Comparison of ENCODE assay signal across 23 cellular contexts in the genomic region with DNA sequence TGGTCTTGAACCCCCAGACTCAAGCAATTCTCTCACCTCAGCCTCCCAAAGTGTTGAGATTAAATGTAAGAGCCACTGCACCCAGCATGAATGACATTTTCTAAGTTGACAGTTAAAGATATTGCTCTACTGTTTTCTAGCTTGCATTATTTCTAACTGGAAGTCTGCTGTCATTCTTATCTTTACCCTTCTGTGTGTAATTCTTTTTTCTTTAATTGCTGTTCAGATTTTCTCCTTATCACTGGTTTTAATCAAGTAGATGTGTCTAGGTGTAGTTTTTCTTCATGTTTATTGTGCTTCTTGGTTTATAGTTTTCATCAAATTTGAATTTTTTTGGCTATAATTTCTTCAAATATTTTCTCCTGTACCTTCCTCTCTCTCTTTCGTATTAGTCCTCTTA. TPM values are rescaled to one million over a fixed set of nuclear protein-coding genes. Genes with fewer than 3 reads are reported as not detected.
"Had no signal": no experiment of that assay in that cellular context is flagged by ENCODE, and none has a peak within 500 bp of the region (broad histone marks: within the 10 kb centered on the region; RNA-seq: fewer than 3 reads in every experiment).

No MANE protein-coding gene starts in this region.

- FAIRE-seq: astrocyte had no signal

- H3K27ac Mint-ChIP-seq: activated CD8-positive, alpha-beta T cell treated with anti-CD3 and anti-CD28 coated beads for 36 hours; activated naive CD4-positive, alpha-beta T cell treated with anti-CD3 and anti-CD28 coated beads, Interleukin-2, amount 50 U/mL, for 72 hours; activated T-cell treated with anti-CD3 and anti-CD28 coated beads, Interleukin-2, amount 50 U/mL, for 72 hours; brain; T-helper 17 cell had no signal

- H3K4me1 Mint-ChIP-seq: brain had no signal

- H3K4me2 ChIP-seq: PC-9 had no signal

- H3K4me3 ChIP-seq: PC-9 had no signal

- DNase-seq: activated CD4-positive, alpha-beta T cell treated with anti-CD3 and anti-CD28 coated beads, Interleukin-2, amount 50 U/mL, for 1 hour; activated CD4-positive, CD25-positive, alpha-beta regulatory T cell; activated CD8-positive, alpha-beta memory T cell treated with anti-CD3 and anti-CD28 coated beads, Interleukin-2, amount 50 U/mL, for 4 hours; activated CD8-positive, alpha-beta T cell treated with anti-CD3 and anti-CD28 coated beads for 36 hours; activated T-cell treated with anti-CD3 and anti-CD28 coated beads, Interleukin-2, amount 50 U/mL, for 72 hours; amygdala; Karpas-422; MM.1S; NCI-H1048; NCI-H146; NCI-H187 treated with DMSO at 0.1 percent for 48 hours; NCI-H2081 treated with DMSO at 0.1 percent for 48 hours; NCI-H446; NCI-H524; PC-9; SHP77 treated with DMSO at 0.1 percent for 48 hours; T-helper 17 cell; T-helper 9 cell had no signal

- H3K4me3 Mint-ChIP-seq: activated CD8-positive, alpha-beta T cell treated with anti-CD3 and anti-CD28 coated beads for 36 hours; activated T-cell treated with anti-CD3 and anti-CD28 coated beads, Interleukin-2, amount 50 U/mL, for 72 hours; brain; central memory CD8-positive, alpha-beta T cell; T-helper 17 cell had no signal

- H3K27ac ChIP-seq: PC-9 had no signal

- H3K27me3 Mint-ChIP-seq: activated CD8-positive, alpha-beta T cell treated with anti-CD3 and anti-CD28 coated beads for 36 hours; central memory CD8-positive, alpha-beta T cell; T-helper 17 cell had no signal

- H3K36me3 Mint-ChIP-seq: brain had no signal

- H2AFZ ChIP-seq: PC-9 had no signal

- ATAC-seq: activated CD8-positive, alpha-beta T cell treated with anti-CD3 and anti-CD28 coated beads for 36 hours; activated naive CD4-positive, alpha-beta T cell treated with anti-CD3 and anti-CD28 coated beads, Interleukin-2, amount 50 U/mL, for 72 hours; activated T-cell treated with anti-CD3 and anti-CD28 coated beads, Interleukin-2, amount 50 U/mL, for 72 hours; T-helper 17 cell had no signal

RNA-seq across cellular contexts. Expression of gene PARP15, which starts 4.9 kb away (rescaled TPM):
- total RNA-seq: SK-MEL-5 had no signal
